8 cellular contexts compared by ENCODE assay signal in genomic region chr11:64778473-64779298, GRCh38. TPM values are rescaled to one million over a fixed set of nuclear protein-coding genes. Genes with fewer than 3 reads are reported as not detected.
DNase-seq lines count a peak whose midpoint lies in the region; ATAC-seq and TF ChIP-seq lines count a peak whose summit lies in the region.

Gene SF1 (minus strand): TSS chr11:64778542. CDS start chr11:64778392, 150 bp downstream.

- H3K9me3 ChIP-seq in upper lobe of right lung: no peaks in the 10 kb centered on the region

- H3K4me3 ChIP-seq in upper lobe of right lung: peak within 1 kb of the TSS; percentile 82

- H3K36me3 ChIP-seq in upper lobe of right lung: peaks cover 33% of the 10 kb centered on the region

- in situ Hi-C loops in GM13977 (cut with MboI; ENCODE audit: low pct_unique_long_range_greater_than_20kb, low sequenced_read_pairs, unreplicated experiment): no loop called here

- intact Hi-C loops in T-helper 1 cell treated with Interleukin-12 subunit alpha and Interleukin-12 subunit beta and Interleukin-4 antibody, amounts not matched to agents 30 ng/mL and 1 ng/mL, for 36 hours (cut with micrococcal nuclease): loop anchor here (1.0 to 2.0 kb wide), 16 partner anchors 25 to 1490 kb away; partner anchors contain the start of genes ATG2A, CDCA5, EHD1 and MAP4K2
- intact Hi-C loops in left cardiac atrium (cut with DNase I): no loop called here
- intact Hi-C loops in posterior vena cava (cut with DNase I): no loop called here
- intact Hi-C loops in upper lobe of right lung (cut with DNase I): no loop called here

- TF ChIP-seq CTCF in GM13977 (IDR thresholded peaks at IDR 0.05; ENCODE audit: extremely low read depth, insufficient read depth, missing control alignments) (peak; percentile 16), upper lobe of right lung (IDR thresholded peaks at IDR 0.05) (peak; percentile 23)

- H3K27me3 ChIP-seq in upper lobe of right lung: no peaks in the 10 kb centered on the region

- peak within 1 kb of the TSS; percentile 98 for H3K27ac ChIP-seq in upper lobe of right lung

- ATAC-seq in HG02870 (IDR thresholded peaks at IDR 0.05; ENCODE audit: unreplicated experiment) (peak; percentile 80), left cardiac atrium (peak; percentile 95), upper lobe of right lung (peak; percentile 94)

- H3K4me1 ChIP-seq in upper lobe of right lung: peaks cover 35% of the 10 kb centered on the region

- DNase-seq in GM13977 (ENCODE audit: low spot score) (peak; percentile 97), NCI-H146 treated with DMSO at 0.1 percent for 48 hours (lab: John Stamatoyannopoulos, UW; ENCODE audit: unreplicated experiment) (peak; percentile 99), amygdala (lab: John Stamatoyannopoulos, UW) (peak; percentile 92 to 100 (median 99)), left cardiac atrium (peak; percentile 99), posterior vena cava (ENCODE audit: low spot score) (peak; percentile 99), upper lobe of right lung (peak; percentile 98)

RNA-seq across cellular contexts. Expression of gene SF1, which starts in this region (rescaled TPM):
- 485 and 486 TPM in 2 replicates for total RNA-seq in T-helper 1 cell treated with Interleukin-12 subunit alpha and Interleukin-12 subunit beta and Interleukin-4 antibody, amounts not matched to agents 30 ng/mL and 1 ng/mL, for 36 hours
- total RNA-seq in left cardiac atrium (100 to 1,000 TPM; 154 to 208 TPM), posterior vena cava (100 to 1,000 TPM; 181 to 189 TPM), upper lobe of right lung (294 TPM)

Comparison
In these comparisons a context has a peak if more than half of its experiments do, and no peak if none do; other contexts are left out.
1. Peak in every context shown above with its lines: DNase-seq, ATAC-seq, H3K4me3 ChIP-seq and H3K27ac ChIP-seq.